27 cellular contexts compared by ENCODE assay signal in genomic region chr1:54750596-54750995, GRCh38. TPM values are rescaled to one million over a fixed set of nuclear protein-coding genes. Genes with fewer than 3 reads are reported as not detected.
"Had no signal": no experiment of that assay in that cellular context is flagged by ENCODE, and none has a peak within 500 bp of the region (broad histone marks: within the 10 kb centered on the region; RNA-seq: fewer than 3 reads in every experiment).

No MANE protein-coding gene starts in this region.

- ATAC-seq: activated CD8-positive, alpha-beta T cell treated with anti-CD3 and anti-CD28 coated beads for 36 hours; activated naive CD8-positive, alpha-beta T cell treated with anti-CD3 and anti-CD28 coated beads, Interleukin-2, amount 50 U/mL, for 24 hours; PC-3 had no signal

- H3K27ac ChIP-seq: Peyer's patch, SJSA1, WERI-Rb-1 had no signal

- FAIRE-seq: bronchial epithelial cell had no signal

- H3K36me3 ChIP-seq: Peyer's patch, SJSA1, WERI-Rb-1 had no signal

- H3K4me2 ChIP-seq: SK-N-SH had no signal

- H3K27me3 ChIP-seq: Peyer's patch, SJSA1 had no signal

- H3K9me3 ChIP-seq: Peyer's patch, SJSA1, SK-N-SH had no signal

- H3K4me3 ChIP-seq: Peyer's patch, SJSA1 had no signal

- DNase-seq: activated CD4-positive, alpha-beta T cell treated with anti-CD3 and anti-CD28 coated beads for 1 hour; activated CD4-positive, alpha-beta T cell treated with anti-CD3 and anti-CD28 coated beads for 48 hours; activated CD4-positive, CD25-positive, alpha-beta regulatory T cell; activated CD8-positive, alpha-beta T cell treated with anti-CD3 and anti-CD28 coated beads for 36 hours; activated naive CD4-positive, alpha-beta T cell treated with anti-CD3 and anti-CD28 coated beads, Interleukin-2, amount 10 ng/mL, durations not matched to agents 7 days and 5 days; activated naive CD8-positive, alpha-beta T cell treated with anti-CD3 and anti-CD28 coated beads, Interleukin-2, amount 50 U/mL, for 24 hours; activated T-cell treated with anti-CD3 and anti-CD28 coated beads, Interleukin-2, amount 50 U/mL, for 24 hours; anterior cingulate cortex; caudate nucleus; cerebellar nuclear complex; NCI-H1092 treated with DMSO at 0.1 percent for 48 hours; NCI-H1417; NCI-H187 treated with DMSO at 0.1 percent for 48 hours; NCI-H2171 treated with DMSO at 0.1 percent for 48 hours; NCI-H2227 treated with DMSO at 0.1 percent for 48 hours; NCI-H446; NCI-H510A treated with DMSO at 0.1 percent for 48 hours; NCI-H526 treated with DMSO at 0.1 percent for 48 hours; NCI-H774; PC-3; Peyer's patch; RPMI8226; SHP77 treated with DMSO at 0.1 percent for 48 hours; SK-N-SH; WERI-Rb-1 had no signal

- H3K9ac ChIP-seq: SK-N-SH had no signal

- H3K4me1 ChIP-seq: Peyer's patch, SJSA1 had no signal

RNA-seq across cellular contexts. Expression of gene TTC22, which starts 50.5 kb away (rescaled TPM):
- total RNA-seq: SJSA1 had no signal
- polyA plus RNA-seq: SK-N-SH had no signal
